1 cellular context compared by ENCODE assay signal in the genomic region with DNA sequence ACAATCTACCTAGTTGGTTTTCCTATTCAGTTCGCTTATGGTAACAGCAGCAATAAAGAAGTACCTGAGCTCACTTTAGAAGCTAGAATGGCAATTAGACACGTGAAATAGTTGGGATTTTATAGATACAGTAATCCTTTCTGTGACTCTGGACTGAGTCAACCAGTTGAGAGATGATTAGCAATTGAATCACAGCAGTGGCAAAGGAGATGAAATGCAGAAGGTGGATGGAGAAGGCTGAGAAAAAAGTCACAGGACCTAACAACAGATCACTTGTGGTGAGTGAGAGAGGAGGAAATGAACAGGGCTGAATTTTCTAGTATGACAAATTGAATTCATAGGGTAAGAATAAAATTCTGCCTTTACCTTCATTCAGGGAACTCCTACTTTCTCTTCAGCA.
TF ChIP-seq lines count a peak whose summit lies in the region.

No MANE protein-coding gene starts in this region.

TF ChIP-seq in GM23338, 12 proteins besides CTCF, POLR2A, EP300 and RAD21:
- TF ChIP-seq, protein P1, sequence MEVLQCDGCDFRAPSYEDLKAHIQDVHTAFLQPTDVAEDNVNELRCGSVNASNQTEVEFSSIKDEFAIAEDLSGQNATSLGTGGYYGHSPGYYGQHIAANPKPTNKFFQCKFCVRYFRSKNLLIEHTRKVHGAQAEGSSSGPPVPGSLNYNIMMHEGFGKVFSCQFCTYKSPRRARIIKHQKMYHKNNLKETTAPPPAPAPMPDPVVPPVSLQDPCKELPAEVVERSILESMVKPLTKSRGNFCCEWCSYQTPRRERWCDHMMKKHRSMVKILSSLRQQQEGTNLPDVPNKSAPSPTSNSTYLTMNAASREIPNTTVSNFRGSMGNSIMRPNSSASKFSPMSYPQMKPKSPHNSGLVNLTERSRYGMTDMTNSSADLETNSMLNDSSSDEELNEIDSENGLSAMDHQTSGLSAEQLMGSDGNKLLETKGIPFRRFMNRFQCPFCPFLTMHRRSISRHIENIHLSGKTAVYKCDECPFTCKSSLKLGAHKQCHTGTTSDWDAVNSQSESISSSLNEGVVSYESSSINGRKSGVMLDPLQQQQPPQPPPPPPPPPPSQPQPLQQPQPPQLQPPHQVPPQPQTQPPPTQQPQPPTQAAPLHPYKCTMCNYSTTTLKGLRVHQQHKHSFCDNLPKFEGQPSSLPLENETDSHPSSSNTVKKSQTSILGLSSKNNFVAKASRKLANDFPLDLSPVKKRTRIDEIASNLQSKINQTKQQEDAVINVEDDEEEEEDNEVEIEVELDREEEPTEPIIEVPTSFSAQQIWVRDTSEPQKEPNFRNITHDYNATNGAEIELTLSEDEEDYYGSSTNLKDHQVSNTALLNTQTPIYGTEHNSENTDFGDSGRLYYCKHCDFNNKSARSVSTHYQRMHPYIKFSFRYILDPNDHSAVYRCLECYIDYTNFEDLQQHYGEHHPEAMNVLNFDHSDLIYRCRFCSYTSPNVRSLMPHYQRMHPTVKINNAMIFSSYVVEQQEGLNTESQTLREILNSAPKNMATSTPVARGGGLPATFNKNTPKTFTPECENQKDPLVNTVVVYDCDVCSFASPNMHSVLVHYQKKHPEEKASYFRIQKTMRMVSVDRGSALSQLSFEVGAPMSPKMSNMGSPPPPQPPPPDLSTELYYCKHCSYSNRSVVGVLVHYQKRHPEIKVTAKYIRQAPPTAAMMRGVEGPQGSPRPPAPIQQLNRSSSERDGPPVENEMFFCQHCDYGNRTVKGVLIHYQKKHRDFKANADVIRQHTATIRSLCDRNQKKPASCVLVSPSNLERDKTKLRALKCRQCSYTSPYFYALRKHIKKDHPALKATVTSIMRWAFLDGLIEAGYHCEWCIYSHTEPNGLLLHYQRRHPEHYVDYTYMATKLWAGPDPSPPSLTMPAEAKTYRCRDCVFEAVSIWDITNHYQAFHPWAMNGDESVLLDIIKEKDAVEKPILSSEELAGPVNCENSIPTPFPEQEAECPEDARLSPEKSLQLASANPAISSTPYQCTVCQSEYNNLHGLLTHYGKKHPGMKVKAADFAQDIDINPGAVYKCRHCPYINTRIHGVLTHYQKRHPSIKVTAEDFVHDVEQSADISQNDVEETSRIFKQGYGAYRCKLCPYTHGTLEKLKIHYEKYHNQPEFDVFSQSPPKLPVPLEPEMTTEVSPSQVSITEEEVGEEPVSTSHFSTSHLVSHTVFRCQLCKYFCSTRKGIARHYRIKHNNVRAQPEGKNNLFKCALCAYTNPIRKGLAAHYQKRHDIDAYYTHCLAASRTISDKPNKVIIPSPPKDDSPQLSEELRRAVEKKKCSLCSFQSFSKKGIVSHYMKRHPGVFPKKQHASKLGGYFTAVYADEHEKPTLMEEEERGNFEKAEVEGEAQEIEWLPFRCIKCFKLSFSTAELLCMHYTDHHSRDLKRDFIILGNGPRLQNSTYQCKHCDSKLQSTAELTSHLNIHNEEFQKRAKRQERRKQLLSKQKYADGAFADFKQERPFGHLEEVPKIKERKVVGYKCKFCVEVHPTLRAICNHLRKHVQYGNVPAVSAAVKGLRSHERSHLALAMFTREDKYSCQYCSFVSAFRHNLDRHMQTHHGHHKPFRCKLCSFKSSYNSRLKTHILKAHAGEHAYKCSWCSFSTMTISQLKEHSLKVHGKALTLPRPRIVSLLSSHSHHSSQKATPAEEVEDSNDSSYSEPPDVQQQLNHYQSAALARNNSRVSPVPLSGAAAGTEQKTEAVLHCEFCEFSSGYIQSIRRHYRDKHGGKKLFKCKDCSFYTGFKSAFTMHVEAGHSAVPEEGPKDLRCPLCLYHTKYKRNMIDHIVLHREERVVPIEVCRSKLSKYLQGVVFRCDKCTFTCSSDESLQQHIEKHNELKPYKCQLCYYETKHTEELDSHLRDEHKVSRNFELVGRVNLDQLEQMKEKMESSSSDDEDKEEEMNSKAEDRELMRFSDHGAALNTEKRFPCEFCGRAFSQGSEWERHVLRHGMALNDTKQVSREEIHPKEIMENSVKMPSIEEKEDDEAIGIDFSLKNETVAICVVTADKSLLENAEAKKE (CRISPR knock-in tag; IDR thresholded peaks at IDR 0.05), result no peak
- TF ChIP-seq STAT1 (IDR thresholded peaks at IDR 0.05; ENCODE audit: unreplicated experiment), result no peak
- TF ChIP-seq, protein P2, sequence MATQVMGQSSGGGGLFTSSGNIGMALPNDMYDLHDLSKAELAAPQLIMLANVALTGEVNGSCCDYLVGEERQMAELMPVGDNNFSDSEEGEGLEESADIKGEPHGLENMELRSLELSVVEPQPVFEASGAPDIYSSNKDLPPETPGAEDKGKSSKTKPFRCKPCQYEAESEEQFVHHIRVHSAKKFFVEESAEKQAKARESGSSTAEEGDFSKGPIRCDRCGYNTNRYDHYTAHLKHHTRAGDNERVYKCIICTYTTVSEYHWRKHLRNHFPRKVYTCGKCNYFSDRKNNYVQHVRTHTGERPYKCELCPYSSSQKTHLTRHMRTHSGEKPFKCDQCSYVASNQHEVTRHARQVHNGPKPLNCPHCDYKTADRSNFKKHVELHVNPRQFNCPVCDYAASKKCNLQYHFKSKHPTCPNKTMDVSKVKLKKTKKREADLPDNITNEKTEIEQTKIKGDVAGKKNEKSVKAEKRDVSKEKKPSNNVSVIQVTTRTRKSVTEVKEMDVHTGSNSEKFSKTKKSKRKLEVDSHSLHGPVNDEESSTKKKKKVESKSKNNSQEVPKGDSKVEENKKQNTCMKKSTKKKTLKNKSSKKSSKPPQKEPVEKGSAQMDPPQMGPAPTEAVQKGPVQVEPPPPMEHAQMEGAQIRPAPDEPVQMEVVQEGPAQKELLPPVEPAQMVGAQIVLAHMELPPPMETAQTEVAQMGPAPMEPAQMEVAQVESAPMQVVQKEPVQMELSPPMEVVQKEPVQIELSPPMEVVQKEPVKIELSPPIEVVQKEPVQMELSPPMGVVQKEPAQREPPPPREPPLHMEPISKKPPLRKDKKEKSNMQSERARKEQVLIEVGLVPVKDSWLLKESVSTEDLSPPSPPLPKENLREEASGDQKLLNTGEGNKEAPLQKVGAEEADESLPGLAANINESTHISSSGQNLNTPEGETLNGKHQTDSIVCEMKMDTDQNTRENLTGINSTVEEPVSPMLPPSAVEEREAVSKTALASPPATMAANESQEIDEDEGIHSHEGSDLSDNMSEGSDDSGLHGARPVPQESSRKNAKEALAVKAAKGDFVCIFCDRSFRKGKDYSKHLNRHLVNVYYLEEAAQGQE (IDR thresholded peaks at IDR 0.05; ENCODE audit: unreplicated experiment), result no peak
- TF ChIP-seq EZH2phosphoT487 (IDR thresholded peaks at IDR 0.05; ENCODE audit: unreplicated experiment), result no peak
- no peak for TF ChIP-seq JUNB (IDR thresholded peaks at IDR 0.05; ENCODE audit: unreplicated experiment)
- no peak for TF ChIP-seq ZNF331 (CRISPR knock-in tag; IDR thresholded peaks at IDR 0.05; ENCODE audit: low read depth)
- no peak for TF ChIP-seq CREB1 (CRISPR knock-in tag; IDR thresholded peaks at IDR 0.05; ENCODE audit: low read depth)
- no peak for TF ChIP-seq NANOG (IDR thresholded peaks at IDR 0.05; ENCODE audit: borderline replicate concordance)
- no peak for TF ChIP-seq EZH2 (IDR thresholded peaks at IDR 0.05; ENCODE audit: low read depth, unreplicated experiment)
- no peak for TF ChIP-seq ZNF114 (CRISPR knock-in tag; IDR thresholded peaks at IDR 0.05)
- TF ChIP-seq, protein P3, sequence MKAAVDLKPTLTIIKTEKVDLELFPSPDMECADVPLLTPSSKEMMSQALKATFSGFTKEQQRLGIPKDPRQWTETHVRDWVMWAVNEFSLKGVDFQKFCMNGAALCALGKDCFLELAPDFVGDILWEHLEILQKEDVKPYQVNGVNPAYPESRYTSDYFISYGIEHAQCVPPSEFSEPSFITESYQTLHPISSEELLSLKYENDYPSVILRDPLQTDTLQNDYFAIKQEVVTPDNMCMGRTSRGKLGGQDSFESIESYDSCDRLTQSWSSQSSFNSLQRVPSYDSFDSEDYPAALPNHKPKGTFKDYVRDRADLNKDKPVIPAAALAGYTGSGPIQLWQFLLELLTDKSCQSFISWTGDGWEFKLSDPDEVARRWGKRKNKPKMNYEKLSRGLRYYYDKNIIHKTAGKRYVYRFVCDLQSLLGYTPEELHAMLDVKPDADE (IDR thresholded peaks at IDR 0.05), result no peak
- no peak for TF ChIP-seq POLR2AphosphoS5 (IDR thresholded peaks at IDR 0.05; ENCODE audit: low read depth)
